Comparison of ENCODE assay signal across 8 cellular contexts in the genomic region with DNA sequence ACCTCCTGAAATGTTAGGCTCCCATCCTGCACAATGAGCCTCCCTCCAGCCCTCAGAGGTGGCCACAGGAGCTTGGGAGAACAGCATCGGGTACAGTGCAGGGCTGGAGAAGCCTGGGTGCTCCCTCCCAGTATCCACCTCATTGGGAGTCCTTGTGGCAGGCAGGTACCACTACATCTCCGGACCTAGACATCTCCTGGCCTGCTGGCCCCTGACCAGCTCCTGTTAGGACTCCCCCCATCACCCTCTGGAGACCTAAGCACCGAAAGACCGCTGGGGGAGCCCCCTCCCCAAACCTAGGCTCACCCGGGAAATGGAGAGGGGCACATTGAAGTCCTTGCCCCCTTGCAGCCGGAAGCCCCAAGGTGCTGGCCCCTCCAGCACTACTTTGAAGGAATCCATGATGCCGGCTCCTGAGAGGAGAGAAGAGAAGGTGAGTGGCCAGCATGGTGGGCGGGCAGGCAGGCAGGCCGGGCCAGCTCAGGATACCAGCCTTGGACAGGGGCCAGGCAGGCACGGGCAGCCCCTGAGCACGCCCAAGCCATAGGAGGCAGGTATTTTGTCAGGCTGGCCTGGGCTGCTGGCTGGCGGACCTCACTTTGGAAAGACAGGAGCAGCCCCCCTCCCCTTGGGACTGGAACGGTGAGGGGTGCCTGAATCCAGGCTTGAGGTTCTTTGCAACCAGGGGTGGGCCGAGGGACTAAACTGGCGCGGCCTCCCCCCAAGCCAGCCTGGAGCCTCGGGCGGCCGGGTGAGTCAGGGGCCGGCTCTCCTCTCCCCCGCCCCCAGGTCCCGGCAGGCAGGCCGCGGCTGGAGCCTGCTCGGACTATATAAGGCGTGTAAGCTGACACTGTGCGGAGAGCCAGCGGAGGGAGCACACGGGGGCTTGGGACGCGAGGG. TPM values are rescaled to one million over a fixed set of nuclear protein-coding genes. Genes with fewer than 3 reads are reported as not detected.
A peak's percentile ranks its signal among the peaks of the same experiment; 100 is the strongest.
DNase-seq lines count a peak whose midpoint lies in the region; ATAC-seq, FAIRE-seq and TF ChIP-seq lines count a peak whose summit lies in the region.

No MANE protein-coding gene starts in this region.

- peaks cover 36% of the 10 kb centered on the region for H3K4me1 Mint-ChIP-seq in endothelial cell (ENCODE audit: unreplicated experiment)

- peak overlapping the region; percentile 74 for H3K27ac ChIP-seq in SK-N-MC

- H3K9me3 Mint-ChIP-seq in endothelial cell (ENCODE audit: unreplicated experiment) = no peaks in the 10 kb centered on the region

- H3K36me3 ChIP-seq in SK-N-MC (ENCODE audit: insufficient read depth, low read length) = peaks cover 12% of the 10 kb centered on the region; the same call in 1 of the 2 replicates

- H3K4me3 Mint-ChIP-seq in endothelial cell (ENCODE audit: unreplicated experiment) = peak overlapping the region; percentile 87

- peaks cover 8% of the 10 kb centered on the region for H3K36me3 Mint-ChIP-seq in endothelial cell (ENCODE audit: low read depth, unreplicated experiment)

- H3K4me3 ChIP-seq in SK-N-MC = peak overlapping the region; percentile 92

- peak overlapping the region; percentile 74 for H3K27ac Mint-ChIP-seq in endothelial cell (ENCODE audit: unreplicated experiment)

- no peak for ATAC-seq in HG02973 (IDR thresholded peaks at IDR 0.05; ENCODE audit: unreplicated experiment)
- no peak for ATAC-seq in GM19035 (IDR thresholded peaks at IDR 0.05; ENCODE audit: unreplicated experiment)

- TF ChIP-seq CTCF in endothelial cell (IDR thresholded peaks at IDR 0.05; ENCODE audit: unreplicated experiment) = peak; percentile 26

- DNase-seq in DMS53 treated with DMSO at 0.1 percent for 48 hours (lab: John Stamatoyannopoulos, UW; ENCODE audit: unreplicated experiment) = peak; percentile 39
- DNase-seq in HTR-8/SVneo (ENCODE audit: insufficient read length, low spot score) = peak; percentile 90
- DNase-seq in SK-N-MC (ENCODE audit: low read depth, low spot score) = no peak
- peak; percentile 77 for DNase-seq in endothelial cell (ENCODE audit: low spot score)
- peak; percentile 64 for DNase-seq in mucosa of gallbladder (ENCODE audit: low spot score)
- no peak for DNase-seq in stimulated activated CD4-positive, alpha-beta T cell treated with anti-CD3 and anti-CD28 coated beads, Interleukin-4, amount 100 ng/mL, for 24 hours

- H3K9ac ChIP-seq in SK-N-MC (ENCODE audit: insufficient read length) = peak overlapping the region; percentile 75

- no peak for FAIRE-seq in HTR-8/SVneo (lab: Jason Lieb, UNC)

- H3K27me3 Mint-ChIP-seq in endothelial cell (ENCODE audit: unreplicated experiment) = peaks cover 8% of the 10 kb centered on the region

- H3K9me3 ChIP-seq in SK-N-MC (ENCODE audit: low read depth, low read length) = no peaks in the 10 kb centered on the region

RNA-seq across cellular contexts. Expression of a gene that starts 1.0 kb away (rescaled TPM):
- total RNA-seq in endothelial cell (ENCODE audit: unreplicated experiment) = 238 TPM
- 227 TPM for total RNA-seq in mucosa of gallbladder

RNA-seq across cellular contexts. Expression of a gene that starts 13.3 kb away (rescaled TPM):
- total RNA-seq in endothelial cell (ENCODE audit: unreplicated experiment) (51.4 TPM), mucosa of gallbladder (12.8 TPM)

RNA-seq across cellular contexts. Expression of a gene that starts 20.4 kb away (rescaled TPM):
- total RNA-seq in endothelial cell (ENCODE audit: unreplicated experiment) = 125 TPM
- 84.8 TPM for total RNA-seq in mucosa of gallbladder

RNA-seq across cellular contexts. Expression of a gene that starts 22.9 kb away (rescaled TPM):
- total RNA-seq in endothelial cell (ENCODE audit: unreplicated experiment) (315 TPM), mucosa of gallbladder (89.0 TPM)

RNA-seq across cellular contexts. Expression of a gene that starts 49.7 kb away (rescaled TPM):
- total RNA-seq in endothelial cell (ENCODE audit: unreplicated experiment) (0.97 TPM), mucosa of gallbladder (7.8 TPM)

Comparison
In these comparisons a context has a peak if more than half of its experiments do, and no peak if none do; other contexts are left out.
1. DNase-seq: peak in DMS53 treated with DMSO at 0.1 percent for 48 hours (single experiment), HTR-8/SVneo (single experiment), endothelial cell (single experiment) and mucosa of gallbladder (single experiment); none in SK-N-MC (single experiment) and stimulated activated CD4-positive, alpha-beta T cell treated with anti-CD3 and anti-CD28 coated beads, Interleukin-4, amount 100 ng/mL, for 24 hours (single experiment).